ENCODE assay signal across 18 cellular contexts in the genomic region with DNA sequence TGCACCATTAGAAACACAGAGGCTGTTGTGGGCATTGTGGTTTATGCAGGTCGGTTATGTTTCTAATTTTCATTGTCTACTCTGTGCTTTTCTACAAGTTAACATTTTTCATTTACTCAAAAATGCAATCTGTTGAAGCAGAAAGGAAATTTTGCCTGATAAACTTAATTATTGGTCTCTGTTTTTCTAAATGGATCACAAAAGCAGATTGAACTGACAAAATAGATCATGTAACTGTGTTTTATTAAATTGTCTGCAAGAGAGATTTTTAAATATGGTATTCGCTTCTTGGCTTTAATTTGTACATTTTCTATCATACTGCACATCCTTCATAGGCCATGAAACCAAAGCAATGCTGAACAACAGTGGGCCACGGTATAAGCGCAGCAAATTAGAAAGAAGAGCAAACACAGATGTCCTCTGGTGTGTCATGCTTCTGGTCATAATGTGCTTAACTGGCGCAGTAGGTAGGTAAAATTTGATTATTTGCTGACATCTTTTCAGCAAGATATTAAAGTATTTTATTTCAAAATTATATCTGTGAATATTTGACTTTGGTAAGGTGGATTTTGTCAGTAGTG. TPM values are rescaled to one million over a fixed set of nuclear protein-coding genes. Genes with fewer than 3 reads are reported as not detected.
DNase-seq lines count a peak whose midpoint lies in the region; ATAC-seq and TF ChIP-seq lines count a peak whose summit lies in the region.
"Had no signal": no experiment of that assay in that cellular context is flagged by ENCODE, and none has a peak within 500 bp of the region (broad histone marks: within the 10 kb centered on the region; RNA-seq: fewer than 3 reads in every experiment).

No MANE protein-coding gene starts in this region.

- CTCF ChIA-PET in CD8-positive, alpha-beta memory T cell (lab: Charles Lee) = no interaction called here
- CTCF ChIA-PET in activated naive CD4-positive, alpha-beta T cell treated with anti-CD3 and anti-CD28 coated beads, Interleukin-2, amount 10 ng/mL, durations not matched to agents 7 days and 5 days (lab: Charles Lee) = no interaction called here

- peaks cover 9 to 25% (median 25%) of the 10 kb centered on the region in 3 donors for H3K36me3 Mint-ChIP-seq in CD8-positive, alpha-beta memory T cell
- H3K36me3 Mint-ChIP-seq in effector memory CD8-positive, alpha-beta T cell (ENCODE audit: insufficient read depth) = no peaks in the 10 kb centered on the region
- peaks cover 11% of the 10 kb centered on the region for H3K36me3 Mint-ChIP-seq in activated naive CD4-positive, alpha-beta T cell treated with anti-CD3 and anti-CD28 coated beads, Interleukin-2, amount 10 ng/mL, durations not matched to agents 7 days and 5 days

- H3K27ac Mint-ChIP-seq in CD8-positive, alpha-beta memory T cell = peak overlapping the region in 5 of 8 donors; percentile 5 to 30 (median 16)
- peak overlapping the region in 1 of 2 donors; percentile 25 for H3K27ac Mint-ChIP-seq in effector memory CD8-positive, alpha-beta T cell
- H3K27ac Mint-ChIP-seq in activated naive CD4-positive, alpha-beta T cell treated with anti-CD3 and anti-CD28 coated beads, Interleukin-2, amount 10 ng/mL, durations not matched to agents 7 days and 5 days = no peak overlapping the region
- H3K27ac Mint-ChIP-seq: CD4-positive, alpha-beta T cell; GM23338 had no signal

- peaks cover 17% of the 10 kb centered on the region for H3K4me1 ChIP-seq in BE2C
- H3K4me1 ChIP-seq in CD8-positive, alpha-beta memory T cell (ENCODE audit: insufficient read depth, low read length) = peaks cover 34% of the 10 kb centered on the region

- no peak overlapping the region for H3K27ac ChIP-seq in CD8-positive, alpha-beta memory T cell (ENCODE audit: low read depth, low read length)
- no peak overlapping the region for H3K27ac ChIP-seq in caudate nucleus (ENCODE audit: low read depth, low read length)
- H3K27ac ChIP-seq: C4-2B, HL-60 had no signal

- H3K36me3 ChIP-seq in BE2C = no peaks in the 10 kb centered on the region; the same call in 1 of the 2 replicates
- H3K36me3 ChIP-seq in CD8-positive, alpha-beta memory T cell (ENCODE audit: insufficient read depth, low read length) = no peaks in the 10 kb centered on the region

- POLR2A ChIA-PET in CD8-positive, alpha-beta memory T cell (lab: Charles Lee) = no interaction called here

- ATAC-seq in effector memory CD8-positive, alpha-beta T cell (replicated peaks) = no peak
- ATAC-seq: GM12878, GM23338, K562 had no signal

- no peak overlapping the region for H3K4me3 ChIP-seq in BE2C (ENCODE audit: low read depth, low read length)
- H3K4me3 ChIP-seq in CD8-positive, alpha-beta memory T cell (ENCODE audit: low read length) = no peak overlapping the region
- H3K4me3 ChIP-seq: GM12878, GM23338, K562 had no signal

- peak; percentile 54 for DNase-seq in BE2C
- DNase-seq in CD8-positive, alpha-beta memory T cell = no peak
- DNase-seq in SK-N-DZ (ENCODE audit: low spot score) = peak; percentile 96
- DNase-seq in effector memory CD8-positive, alpha-beta T cell = no peak
- DNase-seq in NCI-H1092 (lab: John Stamatoyannopoulos, UW) = no peak
- DNase-seq in caudate nucleus (lab: John Stamatoyannopoulos, UW) = no peak
- DNase-seq in activated naive CD4-positive, alpha-beta T cell treated with anti-CD3 and anti-CD28 coated beads, Interleukin-2, amount 10 ng/mL, durations not matched to agents 7 days and 5 days = no peak
- DNase-seq: ACHN; Calu3; CD4-positive, alpha-beta T cell; DMS79 treated with DMSO at 0.1 percent for 48 hours; EL; HCEC 1CT had no signal

- H3K27me3 Mint-ChIP-seq in CD8-positive, alpha-beta memory T cell = no peaks in the 10 kb centered on the region
- no peaks in the 10 kb centered on the region for H3K27me3 Mint-ChIP-seq in effector memory CD8-positive, alpha-beta T cell
- H3K27me3 Mint-ChIP-seq in activated naive CD4-positive, alpha-beta T cell treated with anti-CD3 and anti-CD28 coated beads, Interleukin-2, amount 10 ng/mL, durations not matched to agents 7 days and 5 days = no peaks in the 10 kb centered on the region
- H3K27me3 Mint-ChIP-seq: CD4-positive, alpha-beta T cell had no signal

- H3K27me3 ChIP-seq in BE2C = no peaks in the 10 kb centered on the region
- no peaks in the 10 kb centered on the region for H3K27me3 ChIP-seq in CD8-positive, alpha-beta memory T cell (ENCODE audit: insufficient read depth, low read length, poor library complexity, severe bottlenecking)

- TF ChIP-seq CTCF in BE2C (IDR thresholded peaks at IDR 0.05; ENCODE audit: low read depth, low read length) = no peak

- H3K9me3 ChIP-seq in BE2C = 0 out of 2 replicates have a peak, but pooled peaks cover 3% of the 10 kb centered on the region
- no peaks in the 10 kb centered on the region for H3K9me3 ChIP-seq in CD8-positive, alpha-beta memory T cell (ENCODE audit: low read length)

- peaks cover 53 to 65% (median 61%) of the 10 kb centered on the region in 3 donors for H3K4me1 Mint-ChIP-seq in CD8-positive, alpha-beta memory T cell
- H3K4me1 Mint-ChIP-seq in effector memory CD8-positive, alpha-beta T cell (ENCODE audit: low read depth in 2 of 2) = peaks cover 43 to 52% of the 10 kb centered on the region in 2 donors
- H3K4me1 Mint-ChIP-seq in activated naive CD4-positive, alpha-beta T cell treated with anti-CD3 and anti-CD28 coated beads, Interleukin-2, amount 10 ng/mL, durations not matched to agents 7 days and 5 days = peaks cover 42% of the 10 kb centered on the region

- H3K9me3 Mint-ChIP-seq in CD8-positive, alpha-beta memory T cell = peaks cover 0 to 2% (median 0%) of the 10 kb centered on the region in 5 donors
- no peaks in the 10 kb centered on the region for H3K9me3 Mint-ChIP-seq in effector memory CD8-positive, alpha-beta T cell
- peaks cover 1% of the 10 kb centered on the region for H3K9me3 Mint-ChIP-seq in activated naive CD4-positive, alpha-beta T cell treated with anti-CD3 and anti-CD28 coated beads, Interleukin-2, amount 10 ng/mL, durations not matched to agents 7 days and 5 days
- H3K9me3 Mint-ChIP-seq: CD4-positive, alpha-beta T cell; GM23338 had no signal

- peak overlapping the region in 2 of 7 donors; percentile 19 to 37 for H3K4me3 Mint-ChIP-seq in CD8-positive, alpha-beta memory T cell
- peak overlapping the region; percentile 19 for H3K4me3 Mint-ChIP-seq in effector memory CD8-positive, alpha-beta T cell
- no peak overlapping the region for H3K4me3 Mint-ChIP-seq in activated naive CD4-positive, alpha-beta T cell treated with anti-CD3 and anti-CD28 coated beads, Interleukin-2, amount 10 ng/mL, durations not matched to agents 7 days and 5 days
- H3K4me3 Mint-ChIP-seq: CD4-positive, alpha-beta T cell; GM23338 had no signal

RNA-seq across cellular contexts. Expression of a gene that starts 50.6 kb away (rescaled TPM):
- polyA plus RNA-seq in BE2C (2012; ENCODE audit: insufficient read depth, insufficient read length, low read depth) = 4.8 TPM
- 1 to 10 TPM; 6.3 to 7.2 TPM for total RNA-seq in CD8-positive, alpha-beta memory T cell
- 6.4 TPM for polyA plus RNA-seq in CD8-positive, alpha-beta memory T cell
- polyA plus RNA-seq in SK-N-DZ (2014; cell fraction: cytosol; rRNA removed) = 6.7 and 7.7 TPM in 2 replicates
- polyA plus RNA-seq in SK-N-DZ (2014; cell fraction: nucleus; rRNA removed) = 6.1 and 11.0 TPM in 2 replicates

Comparison
In these comparisons a context has a peak if more than half of its experiments do, and no peak if none do; other contexts are left out.
1. DNase-seq: peak in BE2C (single experiment) and SK-N-DZ (single experiment); none in CD8-positive, alpha-beta memory T cell (0 of 5), effector memory CD8-positive, alpha-beta T cell (0 of 3), NCI-H1092 (single experiment), caudate nucleus (0 of 61) and activated naive CD4-positive, alpha-beta T cell treated with anti-CD3 and anti-CD28 coated beads, Interleukin-2, amount 10 ng/mL, durations not matched to agents 7 days and 5 days (single experiment).